Comparison of ENCODE assay signal across 11 cellular contexts in the genomic region with DNA sequence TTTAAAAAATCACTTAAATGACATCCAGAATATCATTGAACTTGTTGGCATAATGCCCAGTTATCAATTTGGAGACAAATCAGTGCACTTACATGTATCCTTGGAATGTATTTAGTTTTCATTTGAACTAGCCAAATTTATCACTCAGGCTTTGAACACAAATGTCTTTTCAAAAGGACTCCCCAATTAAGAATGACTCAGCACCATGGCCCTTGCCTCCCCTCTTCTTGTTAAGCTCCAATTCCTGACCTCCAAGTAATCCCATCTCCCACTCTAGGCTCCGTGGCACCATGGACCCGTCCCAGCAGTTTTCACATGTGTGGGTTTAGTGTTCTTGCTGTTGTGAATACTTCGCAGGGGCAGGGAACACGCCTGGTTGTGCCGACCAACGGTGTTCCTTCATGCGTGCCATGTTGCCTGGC. TPM values are rescaled to one million over a fixed set of nuclear protein-coding genes. Genes with fewer than 3 reads are reported as not detected.
A peak's percentile ranks its signal among the peaks of the same experiment; 100 is the strongest.
DNase-seq lines count a peak whose midpoint lies in the region; ATAC-seq and TF ChIP-seq lines count a peak whose summit lies in the region.
"Had no signal": no experiment of that assay in that cellular context is flagged by ENCODE, and none has a peak within 500 bp of the region (broad histone marks: within the 10 kb centered on the region; RNA-seq: fewer than 3 reads in every experiment).

No MANE protein-coding gene starts in this region.

- ATAC-seq in HG03432 (IDR thresholded peaks at IDR 0.05; ENCODE audit: unreplicated experiment) (no peak), GM19395 (IDR thresholded peaks at IDR 0.05; ENCODE audit: unreplicated experiment) (no peak)

- H3K36me3 ChIP-seq in BE2C, result no peaks in the 10 kb centered on the region
- H3K36me3 ChIP-seq in neural progenitor cell, result no peaks in the 10 kb centered on the region
- H3K36me3 ChIP-seq in smooth muscle cell (ENCODE audit: low read depth), result no peaks in the 10 kb centered on the region

- no peak overlapping the region for H3K9ac ChIP-seq in neural progenitor cell
- H3K9ac ChIP-seq in smooth muscle cell (ENCODE audit: low read depth), result no peak overlapping the region

- H3K4me1 ChIP-seq in BE2C (peaks cover 19% of the 10 kb centered on the region), neural progenitor cell (peaks cover 25% of the 10 kb centered on the region), smooth muscle cell (ENCODE audit: low read depth) (no peaks in the 10 kb centered on the region)

- peaks cover 21% of the 10 kb centered on the region for H4K20me1 ChIP-seq in neural progenitor cell (ENCODE audit: low read depth)
- H4K20me1 ChIP-seq in smooth muscle cell (ENCODE audit: low read depth), result no peaks in the 10 kb centered on the region

- peak overlapping the region; percentile 94 for H3K4me3 Mint-ChIP-seq in neural progenitor cell
- H3K4me3 Mint-ChIP-seq in CD14-positive monocyte, result peak overlapping the region in 1 of 2 donors; percentile 59
- H3K4me3 Mint-ChIP-seq: dendritic cell treated with granulocyte-macrophage colony-stimulating factor and Interleukin-4, amounts not matched to agents 40 ng/mL and 50 ng/mL, for 4 days had no signal

- no peaks in the 10 kb centered on the region; the same call in 1 of the 2 replicates for H3K9me3 ChIP-seq in BE2C
- H3K9me3 ChIP-seq in neural progenitor cell (ENCODE audit: low read depth), result no peaks in the 10 kb centered on the region
- no peaks in the 10 kb centered on the region for H3K9me3 ChIP-seq in smooth muscle cell (replicated peaks; ENCODE audit: low read depth)

- H3K4me3 ChIP-seq in BE2C (ENCODE audit: low read depth, low read length), result peak overlapping the region; percentile 80
- peak overlapping the region; percentile 96 for H3K4me3 ChIP-seq in neural progenitor cell
- no peak overlapping the region for H3K4me3 ChIP-seq in smooth muscle cell

- H2AFZ ChIP-seq in neural progenitor cell (replicated peaks) (no peak overlapping the region), smooth muscle cell (ENCODE audit: low read depth) (no peak overlapping the region)

- H3F3A ChIP-seq in neural progenitor cell (ENCODE audit: low read depth) (peaks cover 33% of the 10 kb centered on the region), smooth muscle cell (ENCODE audit: low read depth) (no peaks in the 10 kb centered on the region)

- intact Hi-C loops in CD14-positive monocyte (cut with micrococcal nuclease), result no loop called here

- TF ChIP-seq CTCF in BE2C (IDR thresholded peaks at IDR 0.05; ENCODE audit: low read depth, low read length) (no peak), neural progenitor cell (IDR thresholded peaks at IDR 0.05) (no peak), CD14-positive monocyte (IDR thresholded peaks at IDR 0.05) (no peak), smooth muscle cell (IDR thresholded peaks at IDR 0.05; ENCODE audit: borderline replicate concordance, insufficient read depth, poor library complexity, severe bottlenecking) (no peak)

- no peaks in the 10 kb centered on the region for H3K27me3 ChIP-seq in BE2C
- peaks cover 20% of the 10 kb centered on the region for H3K27me3 ChIP-seq in neural progenitor cell
- H3K27me3 ChIP-seq in smooth muscle cell (ENCODE audit: low read depth), result no peaks in the 10 kb centered on the region

- H3K9me3 Mint-ChIP-seq in neural progenitor cell (no peaks in the 10 kb centered on the region), CD14-positive monocyte (peaks cover 0 to 13% (median 3%) of the 10 kb centered on the region in 7 donors)
- H3K9me3 Mint-ChIP-seq: dendritic cell treated with granulocyte-macrophage colony-stimulating factor and Interleukin-4, amounts not matched to agents 40 ng/mL and 50 ng/mL, for 4 days had no signal

- H3K27ac ChIP-seq in neural progenitor cell, result no peak overlapping the region
- H3K27ac ChIP-seq in smooth muscle cell (ENCODE audit: low read depth), result no peak overlapping the region

- H3K79me2 ChIP-seq in neural progenitor cell (ENCODE audit: low read depth) (peaks cover 53% of the 10 kb centered on the region), smooth muscle cell (ENCODE audit: low read depth) (peaks cover 28% of the 10 kb centered on the region)

- H3K36me3 Mint-ChIP-seq in neural progenitor cell, result peaks cover 4% of the 10 kb centered on the region
- H3K36me3 Mint-ChIP-seq in CD14-positive monocyte, result no peaks in the 10 kb centered on the region

- H3K27ac Mint-ChIP-seq in neural progenitor cell (no peak overlapping the region), CD14-positive monocyte (no peak overlapping the region)
- H3K27ac Mint-ChIP-seq: dendritic cell treated with granulocyte-macrophage colony-stimulating factor and Interleukin-4, amounts not matched to agents 40 ng/mL and 50 ng/mL, for 4 days had no signal

- DNase-seq in BE2C (peak; percentile 24), M059J (ENCODE audit: low read depth) (peak; percentile 36), ecto neural progenitor cell (ENCODE audit: low spot score) (peak; percentile 48), neural progenitor cell (ENCODE audit: low spot score) (peak; percentile 31), CD14-positive monocyte (ENCODE audit: low spot score) (no peak), smooth muscle cell (lab: John Stamatoyannopoulos, UW; ENCODE audit: unreplicated experiment) (no peak)
- DNase-seq: GOT3, NCI-H2107 had no signal

- peaks cover 32% of the 10 kb centered on the region for H3K4me1 Mint-ChIP-seq in neural progenitor cell
- peaks cover 7% of the 10 kb centered on the region for H3K4me1 Mint-ChIP-seq in CD14-positive monocyte

- 69% methylated on average over 7 of the region's 7 CpGs for WGBS in smooth muscle cell (ENCODE audit: low lambda C conversion rate)

- H3K27me3 Mint-ChIP-seq in neural progenitor cell (ENCODE audit: insufficient read depth, low read depth), result peaks cover 6% of the 10 kb centered on the region
- peaks cover 58 to 74% (median 67%) of the 10 kb centered on the region in 3 donors for H3K27me3 Mint-ChIP-seq in CD14-positive monocyte (ENCODE audit: low read depth in 3 of 3)

- H3K4me2 ChIP-seq in neural progenitor cell, result peak overlapping the region; percentile 99
- no peak overlapping the region for H3K4me2 ChIP-seq in smooth muscle cell

RNA-seq across cellular contexts. Expression of a gene that starts 2.7 kb away (rescaled TPM):
- 44.5 TPM for polyA plus RNA-seq in BE2C (2012; ENCODE audit: insufficient read depth, insufficient read length, low read depth)
- 28.4 and 43.1 TPM in 2 replicates for total RNA-seq in M059J (2014; rRNA removed; shearing (Covaris generic))
- total RNA-seq in neural progenitor cell (ENCODE audit: low replicate concordance) (60.8 and 81.3 TPM in 2 replicates), smooth muscle cell (13.3 and 13.8 TPM in 2 replicates)
- polyA plus RNA-seq in CD14-positive monocyte (not detected), smooth muscle cell (10.7 and 23.3 TPM in 2 replicates)

Comparison
In these comparisons a context has a peak if more than half of its experiments do, and no peak if none do; other contexts are left out.
1. DNase-seq: peak in BE2C (single experiment), M059J (single experiment), ecto neural progenitor cell (single experiment) and neural progenitor cell (single experiment); none in CD14-positive monocyte (single experiment) and smooth muscle cell (single experiment).